Comparison of ENCODE assay signal across 8 cellular contexts in the genomic region with DNA sequence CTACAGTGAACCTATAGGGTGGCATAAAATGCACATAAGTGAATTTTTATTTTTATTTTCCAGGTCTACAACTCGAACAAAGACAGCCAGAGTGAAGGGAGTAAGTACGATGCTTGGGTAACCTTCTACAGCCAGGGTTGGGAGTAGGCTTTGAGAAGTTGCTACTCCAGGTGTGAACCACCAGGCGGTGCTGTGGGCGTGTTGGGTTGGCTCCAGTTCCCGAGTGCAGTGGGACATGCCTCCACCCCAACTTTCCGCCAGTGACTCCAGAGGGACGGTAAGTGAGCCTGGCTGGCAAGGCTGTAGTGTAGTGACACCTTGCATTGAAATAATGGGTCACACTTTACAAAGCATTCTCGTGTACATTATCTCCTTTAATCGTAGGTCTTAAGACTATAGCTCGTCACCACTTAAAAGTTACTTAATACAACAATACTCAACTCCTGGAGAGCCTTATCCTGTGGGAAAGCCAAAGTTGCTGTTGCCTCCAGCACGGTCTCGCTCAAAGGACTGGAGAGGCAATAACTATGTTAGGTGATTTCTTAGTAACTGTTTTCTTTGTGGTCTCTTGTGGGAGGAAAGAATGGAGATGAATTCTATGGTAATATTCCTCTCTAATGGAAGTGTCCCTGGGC.
DNase-seq lines count a peak whose midpoint lies in the region; ATAC-seq and TF ChIP-seq lines count a peak whose summit lies in the region.

No MANE protein-coding gene starts in this region.

- no peak overlapping the region for H3K27ac Mint-ChIP-seq in stimulated activated naive B cell treated with anti-CD40 and anti-IgM and Interleukin-4, amounts not matched to agents 10 μg/mL and 1 μg/mL and 100 μg/mL, for 72 hours

- H3K4me1 ChIP-seq in OCI-LY3 (ENCODE audit: low read length) = peaks cover 39% of the 10 kb centered on the region

- TF ChIP-seq CTCF in OCI-LY3 (IDR thresholded peaks at IDR 0.05; ENCODE audit: low read depth, low read length) (peak; percentile 66), epithelial cell of esophagus (IDR thresholded peaks at IDR 0.05; ENCODE audit: insufficient read depth, low read depth, low read length, missing control alignments) (peak; percentile 57)

- H3K9me3 ChIP-seq in OCI-LY3 (ENCODE audit: insufficient read depth, low read length) = no peaks in the 10 kb centered on the region

- H3K4me2 ChIP-seq in OCI-LY3 (ENCODE audit: low read length) = peak overlapping the region; percentile 40

- ATAC-seq in stimulated activated naive B cell treated with anti-CD40 and anti-IgM and Interleukin-4, amounts not matched to agents 10 μg/mL and 1 μg/mL and 100 μg/mL, for 72 hours (replicated peaks) = no peak
- ATAC-seq in GM19397 (IDR thresholded peaks at IDR 0.05; ENCODE audit: unreplicated experiment) (no peak), GM19455 (IDR thresholded peaks at IDR 0.05; ENCODE audit: unreplicated experiment) (no peak)

- peak; percentile 72 for DNase-seq in activated effector memory CD4-positive, alpha-beta T cell treated with anti-CD3 and anti-CD28 coated beads, Interleukin-2, amount 50 U/mL, for 16 hours
- DNase-seq in activated effector memory CD4-positive, alpha-beta T cell treated with Interleukin-2 at 50 U/mL for 16 hours = no peak
- peak; percentile 37 for DNase-seq in epithelial cell of esophagus (ENCODE audit: low read depth)
- DNase-seq in stimulated activated CD4-positive, alpha-beta T cell treated with anti-CD3 and anti-CD28 coated beads, Interleukin-2, amount 100 ng/mL, for 24 hours = peak; percentile 41 to 55
- no peak for DNase-seq in stimulated activated naive B cell treated with anti-CD40 and anti-IgM and Interleukin-4, amounts not matched to agents 10 μg/mL and 1 μg/mL and 100 μg/mL, for 72 hours

- H3K9ac ChIP-seq in OCI-LY3 (ENCODE audit: low read length) = no peak overlapping the region

- H3K27me3 ChIP-seq in OCI-LY3 (ENCODE audit: low read depth, low read length) = no peaks in the 10 kb centered on the region

- no peak overlapping the region for H2AFZ ChIP-seq in OCI-LY3 (ENCODE audit: low read depth, low read length)

- no peak overlapping the region for H3K4me3 Mint-ChIP-seq in stimulated activated naive B cell treated with anti-CD40 and anti-IgM and Interleukin-4, amounts not matched to agents 10 μg/mL and 1 μg/mL and 100 μg/mL, for 72 hours

- H3K36me3 Mint-ChIP-seq in stimulated activated naive B cell treated with anti-CD40 and anti-IgM and Interleukin-4, amounts not matched to agents 10 μg/mL and 1 μg/mL and 100 μg/mL, for 72 hours = peaks cover 9 to 14% of the 10 kb centered on the region in 2 donors

- no peaks in the 10 kb centered on the region for H4K20me1 ChIP-seq in OCI-LY3 (ENCODE audit: insufficient read depth, low read length)

- H3K4me3 ChIP-seq in OCI-LY3 (ENCODE audit: low read length) (0 out of 2 replicates have a peak overlapping the region, but pooled peaks have one; percentile 23), epithelial cell of esophagus (ENCODE audit: low read length) (no peak overlapping the region)

- H3K27ac ChIP-seq in OCI-LY3 (ENCODE audit: low read length) = no peak overlapping the region

- peaks cover 10 to 13% of the 10 kb centered on the region in 2 donors for H3K9me3 Mint-ChIP-seq in stimulated activated naive B cell treated with anti-CD40 and anti-IgM and Interleukin-4, amounts not matched to agents 10 μg/mL and 1 μg/mL and 100 μg/mL, for 72 hours

- no peaks in the 10 kb centered on the region for H3K27me3 Mint-ChIP-seq in stimulated activated naive B cell treated with anti-CD40 and anti-IgM and Interleukin-4, amounts not matched to agents 10 μg/mL and 1 μg/mL and 100 μg/mL, for 72 hours

- no peaks in the 10 kb centered on the region for H3K79me2 ChIP-seq in OCI-LY3 (ENCODE audit: low read length)

- peaks cover 10% of the 10 kb centered on the region for H3K36me3 ChIP-seq in OCI-LY3 (replicated peaks; ENCODE audit: low read depth, low read length)

- peaks cover 17 to 44% of the 10 kb centered on the region in 2 donors for H3K4me1 Mint-ChIP-seq in stimulated activated naive B cell treated with anti-CD40 and anti-IgM and Interleukin-4, amounts not matched to agents 10 μg/mL and 1 μg/mL and 100 μg/mL, for 72 hours

Comparison
In these comparisons a context has a peak if more than half of its experiments do, and no peak if none do; other contexts are left out.
1. DNase-seq: peak in activated effector memory CD4-positive, alpha-beta T cell treated with anti-CD3 and anti-CD28 coated beads, Interleukin-2, amount 50 U/mL, for 16 hours (single experiment), epithelial cell of esophagus (single experiment) and stimulated activated CD4-positive, alpha-beta T cell treated with anti-CD3 and anti-CD28 coated beads, Interleukin-2, amount 100 ng/mL, for 24 hours (2 of 2); none in activated effector memory CD4-positive, alpha-beta T cell treated with Interleukin-2 at 50 U/mL for 16 hours (single experiment) and stimulated activated naive B cell treated with anti-CD40 and anti-IgM and Interleukin-4, amounts not matched to agents 10 μg/mL and 1 μg/mL and 100 μg/mL, for 72 hours (single experiment).